In the genomic region with DNA sequence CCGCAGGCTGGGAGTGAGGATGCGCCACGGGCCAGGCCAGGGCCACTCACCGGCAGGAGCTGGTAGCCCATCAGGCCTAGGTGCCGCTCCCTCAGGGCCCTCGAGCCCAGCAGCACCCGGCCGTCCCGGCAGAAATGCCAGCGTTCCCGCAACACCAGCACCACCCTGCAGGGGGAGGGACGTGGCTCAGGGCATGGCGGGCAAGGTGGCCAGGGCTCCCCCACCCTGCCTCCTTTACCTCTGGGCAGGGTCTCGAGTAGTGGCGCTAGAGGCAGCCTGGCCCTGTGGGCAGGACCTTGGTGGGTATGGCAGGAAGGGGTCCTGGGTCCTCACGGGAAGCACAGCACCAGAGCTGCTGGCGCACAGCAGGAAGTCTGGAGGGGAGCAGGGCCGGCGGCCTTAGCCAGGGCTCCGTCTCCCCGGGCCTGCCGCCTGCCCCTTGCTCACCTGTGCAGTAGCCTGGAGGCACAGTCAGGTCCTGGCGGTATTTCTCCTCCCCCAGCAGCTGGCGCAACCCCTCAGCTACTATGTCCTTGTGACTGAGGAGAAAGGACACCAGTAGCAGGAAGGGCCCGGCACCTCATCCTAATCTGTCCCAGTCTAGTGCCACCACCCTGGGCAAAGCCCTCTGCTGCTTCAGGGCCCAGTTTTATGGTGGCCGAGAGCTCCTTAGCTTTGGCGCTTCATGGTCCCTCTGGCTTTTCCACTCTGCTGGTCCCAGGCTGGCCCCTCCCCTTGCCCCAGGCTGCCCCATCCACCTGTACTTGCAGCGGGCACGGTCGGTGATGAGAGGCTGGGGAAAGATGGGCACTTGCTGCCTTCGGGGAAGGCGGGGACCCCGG, we compare ENCODE assay signal across 9 cellular contexts. TPM values are rescaled to one million over a fixed set of nuclear protein-coding genes. Genes with fewer than 3 reads are reported as not detected.
A peak's percentile ranks its signal among the peaks of the same experiment; 100 is the strongest.
DNase-seq lines count a peak whose midpoint lies in the region; ATAC-seq and TF ChIP-seq lines count a peak whose summit lies in the region.
"Had no signal": no experiment of that assay in that cellular context is flagged by ENCODE, and none has a peak within 500 bp of the region (broad histone marks: within the 10 kb centered on the region; RNA-seq: fewer than 3 reads in every experiment).

No MANE protein-coding gene starts in this region.

- H3K27ac Mint-ChIP-seq in chondrocyte (ENCODE audit: unreplicated experiment): peak overlapping the region; percentile 76
- H3K27ac Mint-ChIP-seq in neural crest cell (ENCODE audit: unreplicated experiment): no peak overlapping the region

- DNase-seq in DMS53 treated with DMSO at 0.1 percent for 48 hours (lab: John Stamatoyannopoulos, UW; ENCODE audit: unreplicated experiment): peak; percentile 5
- peak; percentile 73 for DNase-seq in HuH-7 (ENCODE audit: low spot score)
- DNase-seq in chondrocyte (ENCODE audit: low spot score): no peak
- peak; percentile 47 for DNase-seq in neural crest cell (ENCODE audit: low read depth, low spot score)
- no peak for DNase-seq in NCI-H2081 treated with DMSO at 0.1 percent for 48 hours (lab: John Stamatoyannopoulos, UW)
- DNase-seq in colonic mucosa: no peak
- DNase-seq: Kasumi-1, T-helper 9 cell had no signal

- H3K9me3 ChIP-seq in colonic mucosa: no peaks in the 10 kb centered on the region

- H3K27me3 ChIP-seq in colonic mucosa: no peaks in the 10 kb centered on the region

- H3K4me1 Mint-ChIP-seq in chondrocyte (ENCODE audit: low read depth) (peaks cover 36% of the 10 kb centered on the region), neural crest cell (peaks cover 17% of the 10 kb centered on the region)

- H3K27ac ChIP-seq in colonic mucosa: no peak overlapping the region

- H3K36me3 ChIP-seq in colonic mucosa: peaks cover 13% of the 10 kb centered on the region

- H3K4me3 ChIP-seq in colonic mucosa: no peak overlapping the region

- no peaks in the 10 kb centered on the region for H3K27me3 Mint-ChIP-seq in chondrocyte (ENCODE audit: low read depth)
- no peaks in the 10 kb centered on the region for H3K27me3 Mint-ChIP-seq in neural crest cell (ENCODE audit: low read depth)

- H3K36me3 Mint-ChIP-seq in chondrocyte (ENCODE audit: low read depth) (peaks cover 12% of the 10 kb centered on the region), neural crest cell (ENCODE audit: low read depth) (peaks cover 7% of the 10 kb centered on the region)

- H3K4me1 ChIP-seq in colonic mucosa: peaks cover 17% of the 10 kb centered on the region

- H3K9me3 Mint-ChIP-seq in chondrocyte (ENCODE audit: low read depth) (no peaks in the 10 kb centered on the region), neural crest cell (no peaks in the 10 kb centered on the region)

- no peak overlapping the region for H3K4me3 Mint-ChIP-seq in chondrocyte (ENCODE audit: unreplicated experiment)
- H3K4me3 Mint-ChIP-seq in neural crest cell: peak overlapping the region; percentile 57

- H3K9ac ChIP-seq in colonic mucosa (ENCODE audit: low read depth in 2 of 2, low read length in 2 of 2): no peak overlapping the region

- no peak for ATAC-seq in GM18517 (IDR thresholded peaks at IDR 0.05; ENCODE audit: unreplicated experiment)

- TF ChIP-seq CTCF in chondrocyte (IDR thresholded peaks at IDR 0.05): peak; percentile 66
- peak; percentile 46 for TF ChIP-seq CTCF in neural crest cell (conservative IDR thresholded peaks at IDR 0.05)
- no peak for TF ChIP-seq CTCF in colonic mucosa (IDR thresholded peaks at IDR 0.05)

- intact Hi-C loops in colonic mucosa (cut with DNase I): no loop called here

RNA-seq across cellular contexts. Expression of a gene that starts 3.5 kb away (rescaled TPM):
- 83.8 to 146 TPM (median 94.0 TPM) in 3 replicates for total RNA-seq in chondrocyte
- total RNA-seq in neural crest cell: 82.4 and 86.1 TPM in 2 replicates
- total RNA-seq in colonic mucosa: 100 to 1,000 TPM in 1 of 2 donors, 10 to 100 TPM in 1; 67.0 to 149 TPM

RNA-seq across cellular contexts. Expression of a gene that starts 6.2 kb away (rescaled TPM):
- 31.2 to 43.2 TPM (median 33.2 TPM) in 3 replicates for total RNA-seq in chondrocyte
- 44.9 and 46.5 TPM in 2 replicates for total RNA-seq in neural crest cell
- total RNA-seq in colonic mucosa: 100 to 1,000 TPM in 1 of 2 donors, 10 to 100 TPM in 1; 73.4 to 103 TPM

RNA-seq across cellular contexts. Expression of a gene that starts 9.2 kb away (rescaled TPM):
- 77.8 to 116 TPM (median 91.4 TPM) in 3 replicates for total RNA-seq in chondrocyte
- total RNA-seq in neural crest cell: 128 and 139 TPM in 2 replicates
- 10 to 100 TPM; 50.8 to 79.2 TPM for total RNA-seq in colonic mucosa

RNA-seq across cellular contexts. Expression of a gene that starts 17.7 kb away (rescaled TPM):
- total RNA-seq in chondrocyte: 340 to 379 TPM (median 371 TPM) in 3 replicates
- total RNA-seq in neural crest cell: 139 and 141 TPM in 2 replicates
- total RNA-seq in colonic mucosa: 100 to 1,000 TPM in 1 of 2 donors, 10 to 100 TPM in 1; 76.7 to 169 TPM

RNA-seq across cellular contexts. Expression of a gene that starts 19.4 kb away (rescaled TPM):
- total RNA-seq in chondrocyte: 23.9 to 25.4 TPM (median 24.0 TPM) in 3 replicates
- 38.9 TPM in 2 replicates for total RNA-seq in neural crest cell
- total RNA-seq in colonic mucosa: 10 to 100 TPM; 11.3 to 15.9 TPM

Comparison
In these comparisons a context has a peak if more than half of its experiments do, and no peak if none do; other contexts are left out.
1. DNase-seq: peak in DMS53 treated with DMSO at 0.1 percent for 48 hours (single experiment), HuH-7 (single experiment) and neural crest cell (single experiment); none in chondrocyte (single experiment), NCI-H2081 treated with DMSO at 0.1 percent for 48 hours (single experiment) and colonic mucosa (single experiment).